25 cellular contexts compared by ENCODE assay signal in the genomic region with DNA sequence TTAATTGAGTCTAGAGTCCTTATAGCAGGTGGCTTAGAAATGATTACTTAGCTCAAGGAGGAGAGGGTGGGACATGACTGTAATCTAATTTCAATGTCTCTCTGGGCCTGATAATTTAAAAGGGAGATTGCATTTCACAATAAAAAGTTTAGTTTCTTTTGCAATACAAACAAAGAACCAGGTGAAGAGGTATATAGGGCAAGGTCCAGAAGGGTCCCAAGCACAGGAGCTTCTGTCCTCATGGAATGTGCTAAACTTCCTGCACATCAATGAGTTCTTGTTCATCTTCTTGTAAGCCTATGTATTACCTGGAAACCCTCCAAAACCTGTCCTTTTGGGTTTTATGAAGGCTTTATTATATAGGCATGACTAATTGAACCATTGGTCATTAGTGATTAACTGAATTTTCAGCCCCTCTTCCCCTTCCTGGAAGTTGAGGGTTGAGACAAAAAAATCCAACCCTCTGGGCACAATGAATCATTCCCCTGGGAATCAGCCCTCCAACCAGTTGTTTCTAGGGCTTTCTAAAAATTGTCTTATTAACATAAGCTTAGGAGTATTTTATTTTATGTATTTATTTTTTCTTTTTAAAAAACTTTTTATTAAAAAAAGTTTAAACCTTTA. TPM values are rescaled to one million over a fixed set of nuclear protein-coding genes. Genes with fewer than 3 reads are reported as not detected.
A peak's percentile ranks its signal among the peaks of the same experiment; 100 is the strongest.
DNase-seq lines count a peak whose midpoint lies in the region; ATAC-seq, FAIRE-seq and TF ChIP-seq lines count a peak whose summit lies in the region.
"Had no signal": no experiment of that assay in that cellular context is flagged by ENCODE, and none has a peak within 500 bp of the region (broad histone marks: within the 10 kb centered on the region; RNA-seq: fewer than 3 reads in every experiment).

No MANE protein-coding gene starts in this region.

- intact Hi-C loops in prostate gland (cut with DNase I): no loop called here

- H3K9me2 ChIP-seq in DOHH2 (replicated peaks; ENCODE audit: control insufficient read depth, low read length): no peaks in the 10 kb centered on the region

- H3F3A ChIP-seq in DOHH2 (ENCODE audit: control insufficient read depth, insufficient read depth): no peaks in the 10 kb centered on the region

- H3K79me2 ChIP-seq in DOHH2 (ENCODE audit: control insufficient read depth, low read length): no peaks in the 10 kb centered on the region

- H3K4me1 ChIP-seq in DOHH2 (ENCODE audit: control insufficient read depth, low read length): peaks cover 66% of the 10 kb centered on the region
- H3K4me1 ChIP-seq in prostate gland (replicated peaks): no peaks in the 10 kb centered on the region
- H3K4me1 ChIP-seq: heart left ventricle had no signal

- no peaks in the 10 kb centered on the region for H3K27me3 ChIP-seq in DOHH2 (ENCODE audit: control insufficient read depth, low read length)
- H3K27me3 ChIP-seq in bronchial epithelial cell (ENCODE audit: control insufficient read depth, insufficient read depth, low read length): no peaks in the 10 kb centered on the region
- no peaks in the 10 kb centered on the region for H3K27me3 ChIP-seq in prostate gland (replicated peaks; ENCODE audit: insufficient read depth)
- H3K27me3 ChIP-seq: body of pancreas, heart left ventricle, MG63, right lobe of liver had no signal

- no peaks in the 10 kb centered on the region for H4K20me1 ChIP-seq in DOHH2 (ENCODE audit: control insufficient read depth, insufficient read depth, low read depth, low read length)

- peak overlapping the region; percentile 68 for H3K4me3 ChIP-seq in DOHH2 (ENCODE audit: low read length)
- H3K4me3 ChIP-seq in bronchial epithelial cell (ENCODE audit: low read depth, low read length): no peak overlapping the region
- no peak overlapping the region for H3K4me3 ChIP-seq in prostate gland
- H3K4me3 ChIP-seq: body of pancreas, heart left ventricle, MG63, right lobe of liver had no signal

- no peak for FAIRE-seq in bronchial epithelial cell (lab: Jason Lieb, UNC)
- FAIRE-seq: H1 had no signal

- peak overlapping the region; percentile 90 for H3K4me2 ChIP-seq in DOHH2 (ENCODE audit: low read length)

- H3K9me3 ChIP-seq in DOHH2 (ENCODE audit: control insufficient read depth, insufficient read depth, low read length) (no peaks in the 10 kb centered on the region), prostate gland (no peaks in the 10 kb centered on the region)
- H3K9me3 ChIP-seq: body of pancreas, heart left ventricle, MG63, right lobe of liver had no signal

- no peaks in the 10 kb centered on the region for H3K36me3 ChIP-seq in DOHH2 (ENCODE audit: control insufficient read depth, low read length)
- H3K36me3 ChIP-seq in bronchial epithelial cell (ENCODE audit: control insufficient read depth, insufficient read depth, low read length): no peaks in the 10 kb centered on the region
- H3K36me3 ChIP-seq in prostate gland: no peaks in the 10 kb centered on the region
- H3K36me3 ChIP-seq: heart left ventricle, MG63, right lobe of liver had no signal

- ATAC-seq in GM18909 (IDR thresholded peaks at IDR 0.05; ENCODE audit: poor library complexity, unreplicated experiment): no peak
- ATAC-seq: body of pancreas; heart left ventricle; left cardiac atrium; stimulated activated effector memory CD8-positive, alpha-beta T cell treated with anti-CD3 and anti-CD28 coated beads, Interleukin-12 subunit alpha, Interleukin-12 subunit beta, amount 100 ng/mL, for 72 hours; WTC11 had no signal

- no peak for TF ChIP-seq POLR2A in prostate gland (IDR thresholded peaks at IDR 0.05)

- peak overlapping the region; percentile 77 for H3K27ac ChIP-seq in DOHH2 (ENCODE audit: low read depth, low read length)
- H3K27ac ChIP-seq in prostate gland: no peak overlapping the region
- H3K27ac ChIP-seq: body of pancreas, heart left ventricle, right lobe of liver had no signal

- TF ChIP-seq CTCF in DOHH2 (IDR thresholded peaks at IDR 0.05; ENCODE audit: low read depth, low read length, poor library complexity, severe bottlenecking) (no peak), bronchial epithelial cell (IDR thresholded peaks at IDR 0.05; ENCODE audit: insufficient read depth, low read length, severe bottlenecking) (no peak), prostate gland (IDR thresholded peaks at IDR 0.05) (no peak)

- DNase-seq in NCI-H524 treated with DMSO at 0.1 percent for 48 hours (lab: John Stamatoyannopoulos, UW) (peak; percentile 4), bronchial epithelial cell (ENCODE audit: low read depth) (peak; percentile 88), kidney tubule cell (ENCODE audit: low spot score) (peak; percentile 82), DMS53 treated with DMSO at 0.1 percent for 48 hours (lab: John Stamatoyannopoulos, UW; ENCODE audit: unreplicated experiment) (no peak), activated gamma-delta T cell (lab: John Stamatoyannopoulos, UW) (no peak), prostate gland (ENCODE audit: low spot score) (no peak)
- DNase-seq: activated CD4-positive, alpha-beta T cell treated with anti-CD3 and anti-CD28 coated beads, Interleukin-2, amount 50 U/mL, for 1 hour; activated naive CD4-positive, alpha-beta T cell treated with Interleukin-2 at 50 U/mL for 16 hours; activated T-cell treated with anti-CD3 and anti-CD28 coated beads, Interleukin-2, amount 50 U/mL, for 48 hours; body of pancreas; heart left ventricle; left cardiac atrium; MG63; NCI-H2029 treated with DMSO at 0.1 percent for 48 hours; NCI-H2227 treated with DMSO at 0.1 percent for 48 hours; right lobe of liver; stimulated activated CD4-positive, alpha-beta T cell treated with anti-CD3 and anti-CD28 coated beads, Interleukin-12 subunit alpha, Interleukin-12 subunit beta, amount 100 ng/mL, for 4 hours; stimulated activated CD4-positive, alpha-beta T cell treated with anti-CD3 and anti-CD28 coated beads, Interleukin-4, amount 100 ng/mL, for 24 hours; substantia nigra had no signal

RNA-seq across cellular contexts. Expression of a gene that starts 37.6 kb away (rescaled TPM):
- total RNA-seq in bronchial epithelial cell: not detected in 2 replicates
- 1 to 10 TPM in 1 of 2 donors, not detected in 1; 2.0 TPM for total RNA-seq in prostate gland
- total RNA-seq: cerebellum, H1, WTC11 had no signal

RNA-seq across cellular contexts. Expression of a gene that starts 56.8 kb away (rescaled TPM):
- not detected in 2 replicates for total RNA-seq in bronchial epithelial cell
- total RNA-seq in prostate gland: 10 to 100 TPM; 13.4 to 44.1 TPM
- total RNA-seq: H1 had no signal

Comparison
In these comparisons a context has a peak if more than half of its experiments do, and no peak if none do; other contexts are left out.
1. DNase-seq: peak in NCI-H524 treated with DMSO at 0.1 percent for 48 hours (single experiment), bronchial epithelial cell (single experiment) and kidney tubule cell (single experiment); none in DMS53 treated with DMSO at 0.1 percent for 48 hours (single experiment), activated gamma-delta T cell (single experiment) and prostate gland (single experiment).
2. RNA of a gene that starts 56.8 kb away (total RNA-seq): 13.4 to 44.1 TPM in prostate gland; not detected in bronchial epithelial cell; every median in the first group is over 10 times any median in the second.